In genomic region chr1:28247603-28248272, GRCh38 we compare ENCODE assay signal across 8 cellular contexts. TPM values are rescaled to one million over a fixed set of nuclear protein-coding genes. Genes with fewer than 3 reads are reported as not detected.
DNase-seq lines count a peak whose midpoint lies in the region; TF ChIP-seq lines count a peak whose summit lies in the region.

No MANE protein-coding gene starts in this region.

- peaks cover 26% of the 10 kb centered on the region for H3K4me1 ChIP-seq in HUES48 (ENCODE audit: control insufficient read depth, insufficient read depth, low read length)
- peaks cover 54 to 83% (median 71%) of the 10 kb centered on the region in 6 donors for H3K4me1 ChIP-seq in spleen

- H3K27ac ChIP-seq in HUES48 (ENCODE audit: low read depth, low read length) = no peak overlapping the region
- H3K27ac ChIP-seq in WERI-Rb-1 = no peak overlapping the region
- peak overlapping the region; percentile 84 to 97 (median 92) for H3K27ac ChIP-seq in spleen

- no peaks in the 10 kb centered on the region for H3K36me3 Mint-ChIP-seq in glutamatergic neuron (ENCODE audit: unreplicated experiment)

- peak overlapping the region; percentile 18 for H3K27ac Mint-ChIP-seq in glutamatergic neuron (ENCODE audit: unreplicated experiment)

- WGBS in spleen, 5 donors = 39 to 57% (median 46%) methylated on average over 11 of the region's 11 CpGs

- H3K4me3 ChIP-seq in HUES48 (ENCODE audit: low read depth, low read length) = peak overlapping the region; percentile 44
- peak overlapping the region; percentile 28; the same call in 1 of the 2 replicates for H3K4me3 ChIP-seq in WERI-Rb-1 (ENCODE audit: low read depth, low read length)
- H3K4me3 ChIP-seq in spleen = peak overlapping the region in 6 of 8 donors; percentile 21 to 73 (median 60)

- no peaks in the 10 kb centered on the region for H3K27me3 Mint-ChIP-seq in glutamatergic neuron (ENCODE audit: unreplicated experiment)

- intact Hi-C loops in spleen (cut with DNase I; ENCODE audit: low total_unique reads) = no loop called here

- H3K9ac ChIP-seq in HUES48 (ENCODE audit: low read depth, low read length) = peak overlapping the region; percentile 1; the same call in 1 of the 2 replicates

- DNase-seq in WERI-Rb-1 (no peak), glutamatergic neuron (no peak), spleen (no peak), NCI-H2107 (lab: John Stamatoyannopoulos, UW) (no peak), NCI-H526 treated with DMSO at 0.1 percent for 48 hours (lab: John Stamatoyannopoulos, UW) (no peak), NCI-H2196 treated with DMSO at 0.1 percent for 48 hours (lab: John Stamatoyannopoulos, UW; ENCODE audit: unreplicated experiment) (no peak)
- DNase-seq in activated CD4-positive, alpha-beta T cell treated with anti-CD3 and anti-CD28 coated beads for 48 hours = no peak

- H3K36me3 ChIP-seq in HUES48 (ENCODE audit: control insufficient read depth, insufficient read depth, low read length) = no peaks in the 10 kb centered on the region
- no peaks in the 10 kb centered on the region for H3K36me3 ChIP-seq in WERI-Rb-1
- H3K36me3 ChIP-seq in spleen = no peaks in the 10 kb centered on the region

- H3K4me1 Mint-ChIP-seq in glutamatergic neuron (ENCODE audit: low read depth, unreplicated experiment) = peaks cover 12% of the 10 kb centered on the region

- H3K27me3 ChIP-seq in HUES48 (ENCODE audit: control insufficient read depth, insufficient read depth, low read length) = no peaks in the 10 kb centered on the region
- H3K27me3 ChIP-seq in WERI-Rb-1 (ENCODE audit: insufficient read depth, low read depth, severe bottlenecking) = no peaks in the 10 kb centered on the region
- no peaks in the 10 kb centered on the region for H3K27me3 ChIP-seq in spleen (replicated peaks in 1 of 7)

- no peak for TF ChIP-seq CTCF in WERI-Rb-1 (IDR thresholded peaks at IDR 0.05; ENCODE audit: low read depth, low read length)
- no peak for TF ChIP-seq CTCF in glutamatergic neuron (IDR thresholded peaks at IDR 0.05; ENCODE audit: partially characterized antibody, unreplicated experiment)
- TF ChIP-seq CTCF in spleen (IDR thresholded peaks at IDR 0.05 in 8 of 11, conservative IDR thresholded peaks at IDR 0.05 in 3 of 11) = no peak

- H3K9me3 Mint-ChIP-seq in glutamatergic neuron (ENCODE audit: unreplicated experiment) = no peaks in the 10 kb centered on the region

- peak overlapping the region; percentile 79 for H3K4me3 Mint-ChIP-seq in glutamatergic neuron (ENCODE audit: unreplicated experiment)

- H3K9me3 ChIP-seq in HUES48 (ENCODE audit: control insufficient read depth, insufficient read depth, low read length) = no peaks in the 10 kb centered on the region
- H3K9me3 ChIP-seq in WERI-Rb-1 (ENCODE audit: severe bottlenecking) = no peaks in the 10 kb centered on the region
- H3K9me3 ChIP-seq in spleen = no peaks in the 10 kb centered on the region

- TF ChIP-seq POLR2A in spleen (IDR thresholded peaks at IDR 0.05) = peak in 1 of 3 donors; percentile 12

RNA-seq across cellular contexts. Expression of gene SESN2, which starts 11.6 kb away (rescaled TPM):
- total RNA-seq in glutamatergic neuron (ENCODE audit: unreplicated experiment) (57.2 TPM), spleen (10 to 100 TPM in 2 of 7 donors, 1 to 10 TPM in 5; 7.4 to 16.7 (median 8.6) TPM)
- polyA plus RNA-seq in spleen = 1 to 10 TPM; 2.4 to 5.0 (median 3.3) TPM

RNA-seq across cellular contexts. Expression of gene ATP5IF1, which starts 11.8 kb away (rescaled TPM):
- total RNA-seq in glutamatergic neuron (ENCODE audit: unreplicated experiment) (110 TPM), spleen (100 to 1,000 TPM in 3 of 7 donors, 10 to 100 TPM in 4; 75.4 to 231 (median 97.1) TPM)
- 100 to 1,000 TPM; 340 to 411 (median 378) TPM for polyA plus RNA-seq in spleen

RNA-seq across cellular contexts. Expression of gene DNAJC8, which starts 14.9 kb away (rescaled TPM):
- 82.8 TPM for total RNA-seq in glutamatergic neuron (ENCODE audit: unreplicated experiment)
- total RNA-seq in spleen = 10 to 100 TPM; 52.0 to 71.0 (median 60.8) TPM
- polyA plus RNA-seq in spleen = 10 to 100 TPM; 63.8 to 95.9 (median 92.8) TPM

Comparison
In these comparisons a context has a peak if more than half of its experiments do, and no peak if none do; other contexts are left out.
1. H3K27ac ChIP-seq: peak in spleen (8 of 8); none in HUES48 (single experiment) and WERI-Rb-1 (single experiment).
2. Peak in every context shown above with its lines, with median percentiles within 50 percentile points of each other: H3K4me3 ChIP-seq.